1 cellular context compared by ENCODE assay signal in genomic region chr16:50797456-50797855, GRCh38.
TF ChIP-seq lines count a peak whose summit lies in the region.

No MANE protein-coding gene starts in this region.

TF ChIP-seq in IMR-90, 13 proteins besides CTCF, POLR2A, EP300 and RAD21:
- TF ChIP-seq BHLHE40 (IDR thresholded peaks at IDR 0.05; ENCODE audit: low read depth, low read length) (no peak), NFE2L2 (IDR thresholded peaks at IDR 0.05; ENCODE audit: low read depth, low read length) (no peak), FOS (IDR thresholded peaks at IDR 0.05; ENCODE audit: low read depth, low read length) (no peak), MAZ (IDR thresholded peaks at IDR 0.05; ENCODE audit: borderline replicate concordance, low read depth, low read length) (no peak), RCOR1 (IDR thresholded peaks at IDR 0.05; ENCODE audit: insufficient replicate concordance, low read length) (no peak)
